Comparison of ENCODE assay signal across 8 cellular contexts in genomic region chr17:42312285-42313130, GRCh38. TPM values are rescaled to one million over a fixed set of nuclear protein-coding genes. Genes with fewer than 3 reads are reported as not detected.
DNase-seq lines count a peak whose midpoint lies in the region; ATAC-seq and TF ChIP-seq lines count a peak whose summit lies in the region.

No MANE protein-coding gene starts in this region.

- no peaks in the 10 kb centered on the region for H3K79me2 ChIP-seq in SU-DHL-6 (ENCODE audit: insufficient read depth, low read length)

- H4K20me1 ChIP-seq in SU-DHL-6 (ENCODE audit: low read depth, low read length), result no peaks in the 10 kb centered on the region

- no peaks in the 10 kb centered on the region for H3K27me3 ChIP-seq in GM06990 (replicated peaks; ENCODE audit: control insufficient read depth, insufficient read depth, low read length)
- H3K27me3 ChIP-seq in SU-DHL-6 (ENCODE audit: low read length), result no peaks in the 10 kb centered on the region
- no peaks in the 10 kb centered on the region for H3K27me3 ChIP-seq in cardiac muscle cell
- H3K27me3 ChIP-seq in upper lobe of right lung, result no peaks in the 10 kb centered on the region

- H3K27ac ChIP-seq in SU-DHL-6 (ENCODE audit: low read depth, low read length) (no peak overlapping the region), cardiac muscle cell (peak overlapping the region; percentile 35), upper lobe of right lung (peak overlapping the region; percentile 73)

- no peaks in the 10 kb centered on the region for H3F3A ChIP-seq in SU-DHL-6 (ENCODE audit: insufficient read depth)

- no peaks in the 10 kb centered on the region for H3K9me3 Mint-ChIP-seq in IgD-negative memory B cell

- intact Hi-C loops in posterior cingulate gyrus (cut with DNase I), result loop anchor here (5.0 kb wide), 1 partner anchor 210 kb away; no protein-coding TSS in a partner anchor
- intact Hi-C loops in upper lobe of right lung (cut with DNase I), result no loop called here

- DNase-seq in GM06990 (ENCODE audit: extremely low read depth, insufficient read length) (peak; percentile 72), cardiac muscle cell (ENCODE audit: low read depth in 1 of 2, low spot score in 1 of 2) (peak; percentile 90 to 92), posterior cingulate gyrus (peak; percentile 76 to 97 (median 86)), upper lobe of right lung (peak; percentile 90)
- DNase-seq in activated naive CD8-positive, alpha-beta T cell treated with anti-CD3 and anti-CD28 coated beads, Interleukin-2, amount 50 U/mL, for 16 hours (ENCODE audit: low read depth, low spot score), result peak; percentile 51

- peaks cover 6% of the 10 kb centered on the region for H3K36me3 Mint-ChIP-seq in IgD-negative memory B cell

- H3K4me1 ChIP-seq in cardiac muscle cell (ENCODE audit: low read depth), result peaks cover 21% of the 10 kb centered on the region
- peaks cover 32% of the 10 kb centered on the region for H3K4me1 ChIP-seq in upper lobe of right lung

- H3K27ac Mint-ChIP-seq in IgD-negative memory B cell, result peak overlapping the region in 2 of 3 donors; percentile 67 to 91

- peaks cover 29% of the 10 kb centered on the region for H3K36me3 ChIP-seq in GM06990 (ENCODE audit: control insufficient read depth, insufficient read depth, low read length)
- no peaks in the 10 kb centered on the region for H3K36me3 ChIP-seq in SU-DHL-6 (ENCODE audit: low read length)
- H3K36me3 ChIP-seq in cardiac muscle cell, result peaks cover 10% of the 10 kb centered on the region
- peaks cover 73% of the 10 kb centered on the region for H3K36me3 ChIP-seq in upper lobe of right lung

- TF ChIP-seq CTCF in GM06990 (IDR thresholded peaks at IDR 0.05; ENCODE audit: insufficient read depth, low read length, poor library complexity, severe bottlenecking) (peak; percentile 74), SU-DHL-6 (IDR thresholded peaks at IDR 0.05; ENCODE audit: insufficient read depth, low read length, poor library complexity, severe bottlenecking) (peak; percentile 74), cardiac muscle cell (IDR thresholded peaks at IDR 0.05; ENCODE audit: low read depth, low read length) (peak; percentile 63), upper lobe of right lung (IDR thresholded peaks at IDR 0.05) (peak; percentile 61)

- H3K9ac ChIP-seq in SU-DHL-6 (ENCODE audit: low read length), result peak overlapping the region; percentile 38; the same call in 1 of the 2 replicates

- peak; percentile 82 for ATAC-seq in upper lobe of right lung
- no peak for ATAC-seq in HG03025 (IDR thresholded peaks at IDR 0.05; ENCODE audit: low FRiP score, unreplicated experiment)

- H3K4me3 Mint-ChIP-seq in IgD-negative memory B cell, result peak overlapping the region; percentile 60 to 89 (median 74)

- H3K9me3 ChIP-seq in SU-DHL-6 (ENCODE audit: insufficient read depth, low read length) (no peaks in the 10 kb centered on the region), cardiac muscle cell (ENCODE audit: low read depth) (no peaks in the 10 kb centered on the region), upper lobe of right lung (no peaks in the 10 kb centered on the region)

- no peaks in the 10 kb centered on the region for H3K9me2 ChIP-seq in SU-DHL-6 (replicated peaks; ENCODE audit: insufficient read depth, low read length)

- H3K27me3 Mint-ChIP-seq in IgD-negative memory B cell, result no peaks in the 10 kb centered on the region

- peak overlapping the region; percentile 56 for H3K4me2 ChIP-seq in SU-DHL-6 (ENCODE audit: low read depth, low read length, poor library complexity, severe bottlenecking)

- peaks cover 24 to 37% (median 30%) of the 10 kb centered on the region in 3 donors for H3K4me1 Mint-ChIP-seq in IgD-negative memory B cell

- peak overlapping the region; percentile 55 for H2AFZ ChIP-seq in SU-DHL-6 (ENCODE audit: low read depth, low read length, severe bottlenecking)

- H3K4me3 ChIP-seq in GM06990 (replicated peaks; ENCODE audit: low read depth, low read length) (no peak overlapping the region), SU-DHL-6 (ENCODE audit: insufficient read depth, low read length, poor library complexity, severe bottlenecking) (no peak overlapping the region), cardiac muscle cell (peak overlapping the region; percentile 0), upper lobe of right lung (peak overlapping the region; percentile 19)

RNA-seq across cellular contexts. Expression of gene STAT5A, which starts 24.2 kb away (rescaled TPM):
- polyA plus RNA-seq in IgD-negative memory B cell, result 63.0 TPM
- total RNA-seq in cardiac muscle cell, result 6.8 and 12.2 TPM in 2 replicates
- 8.2 and 9.7 TPM in 2 replicates for polyA plus RNA-seq in cardiac muscle cell
- 42.0 TPM for total RNA-seq in upper lobe of right lung

RNA-seq across cellular contexts. Expression of gene STAT5B, which starts 36.3 kb away (rescaled TPM):
- 60.4 TPM for polyA plus RNA-seq in IgD-negative memory B cell
- total RNA-seq in cardiac muscle cell, result 35.8 and 62.4 TPM in 2 replicates
- polyA plus RNA-seq in cardiac muscle cell, result 26.8 and 45.1 TPM in 2 replicates
- 71.0 TPM for total RNA-seq in upper lobe of right lung

Comparison
In these comparisons a context has a peak if more than half of its experiments do, and no peak if none do; other contexts are left out.
1. H3K4me3 ChIP-seq: peak in cardiac muscle cell (single experiment) and upper lobe of right lung (single experiment); none in GM06990 (single experiment) and SU-DHL-6 (single experiment).
2. Peak in every context shown above with its lines, with median percentiles within 50 percentile points of each other: DNase-seq and CTCF ChIP-seq.